13 cellular contexts compared by ENCODE assay signal in genomic region chr17:80751070-80751459, GRCh38.
A peak's percentile ranks its signal among the peaks of the same experiment; 100 is the strongest.
DNase-seq lines count a peak whose midpoint lies in the region; ATAC-seq and TF ChIP-seq lines count a peak whose summit lies in the region.
"Had no signal": no experiment of that assay in that cellular context is flagged by ENCODE, and none has a peak within 500 bp of the region (broad histone marks: within the 10 kb centered on the region; RNA-seq: fewer than 3 reads in every experiment).

No MANE protein-coding gene starts in this region.

- H3K27ac ChIP-seq in suprapubic skin, result peak overlapping the region; percentile 84

- peak overlapping the region; percentile 63 for H3K4me3 ChIP-seq in adipocyte (ENCODE audit: low read length)
- H3K4me3 ChIP-seq in suprapubic skin, result peak overlapping the region; percentile 14
- H3K4me3 ChIP-seq: tibial nerve had no signal

- ATAC-seq in HG03378 (IDR thresholded peaks at IDR 0.05; ENCODE audit: unreplicated experiment) (no peak), GM21528 (IDR thresholded peaks at IDR 0.05; ENCODE audit: low FRiP score, unreplicated experiment) (no peak)

- H3K27me3 ChIP-seq in adipocyte (replicated peaks; ENCODE audit: control insufficient read depth, insufficient read depth, low read length) (no peaks in the 10 kb centered on the region), suprapubic skin (no peaks in the 10 kb centered on the region)
- H3K27me3 ChIP-seq: Peyer's patch, tibial nerve had no signal

- no peaks in the 10 kb centered on the region for H3K9me3 ChIP-seq in adipocyte (ENCODE audit: control insufficient read depth, low read length)
- H3K9me3 ChIP-seq in suprapubic skin, result no peaks in the 10 kb centered on the region
- H3K9me3 ChIP-seq: Peyer's patch, tibial nerve had no signal

- TF ChIP-seq POLR2A in suprapubic skin (IDR thresholded peaks at IDR 0.05), result peak in 1 of 2 donors; percentile 13

- peaks cover 14% of the 10 kb centered on the region for H3K4me1 ChIP-seq in adipocyte (ENCODE audit: control insufficient read depth, insufficient read depth, low read length)
- peaks cover 28% of the 10 kb centered on the region for H3K4me1 ChIP-seq in suprapubic skin

- peak overlapping the region; percentile 73 for H3K9ac ChIP-seq in adipocyte (ENCODE audit: low read length)

- H3K36me3 ChIP-seq in adipocyte (ENCODE audit: control insufficient read depth, insufficient read depth, low read length, severe bottlenecking) (peaks cover 7% of the 10 kb centered on the region), suprapubic skin (peaks cover 17% of the 10 kb centered on the region)

- peak; percentile 50 for DNase-seq in activated CD8-positive, alpha-beta memory T cell treated with anti-CD3 and anti-CD28 coated beads for 24 hours
- DNase-seq in activated CD8-positive, alpha-beta memory T cell treated with anti-CD3 and anti-CD28 coated beads, Interleukin-2, amount 50 U/mL, for 4 hours, result no peak
- no peak for DNase-seq in adipocyte (ENCODE audit: low read depth)
- peak; percentile 76 for DNase-seq in mesenteric fat pad (ENCODE audit: low spot score)
- peak in 1 of 2 donors; percentile 79 for DNase-seq in suprapubic skin (ENCODE audit: low spot score in 2 of 2)
- no peak for DNase-seq in kidney glomerular epithelial cell (lab: John Stamatoyannopoulos, UW)
- DNase-seq: ACHN; NCI-H2029 treated with DMSO at 0.1 percent for 48 hours; stimulated activated CD4-positive, alpha-beta T cell treated with anti-CD3 and anti-CD28 coated beads, Interleukin-1b, Interleukin-23, amount 100 ng/mL, for 48 hours had no signal

- WGBS in suprapubic skin, result 69% methylated on average over 14 of the region's 14 CpGs

- TF ChIP-seq EP300 in suprapubic skin (IDR thresholded peaks at IDR 0.05), result no peak

- no peak for TF ChIP-seq CTCF in suprapubic skin (IDR thresholded peaks at IDR 0.05)

Comparison
In these comparisons a context has a peak if more than half of its experiments do, and no peak if none do; other contexts are left out.
1. DNase-seq: peak in activated CD8-positive, alpha-beta memory T cell treated with anti-CD3 and anti-CD28 coated beads for 24 hours (single experiment) and mesenteric fat pad (single experiment); none in activated CD8-positive, alpha-beta memory T cell treated with anti-CD3 and anti-CD28 coated beads, Interleukin-2, amount 50 U/mL, for 4 hours (single experiment), adipocyte (single experiment) and kidney glomerular epithelial cell (single experiment).